22 cellular contexts compared by ENCODE assay signal in the genomic region with DNA sequence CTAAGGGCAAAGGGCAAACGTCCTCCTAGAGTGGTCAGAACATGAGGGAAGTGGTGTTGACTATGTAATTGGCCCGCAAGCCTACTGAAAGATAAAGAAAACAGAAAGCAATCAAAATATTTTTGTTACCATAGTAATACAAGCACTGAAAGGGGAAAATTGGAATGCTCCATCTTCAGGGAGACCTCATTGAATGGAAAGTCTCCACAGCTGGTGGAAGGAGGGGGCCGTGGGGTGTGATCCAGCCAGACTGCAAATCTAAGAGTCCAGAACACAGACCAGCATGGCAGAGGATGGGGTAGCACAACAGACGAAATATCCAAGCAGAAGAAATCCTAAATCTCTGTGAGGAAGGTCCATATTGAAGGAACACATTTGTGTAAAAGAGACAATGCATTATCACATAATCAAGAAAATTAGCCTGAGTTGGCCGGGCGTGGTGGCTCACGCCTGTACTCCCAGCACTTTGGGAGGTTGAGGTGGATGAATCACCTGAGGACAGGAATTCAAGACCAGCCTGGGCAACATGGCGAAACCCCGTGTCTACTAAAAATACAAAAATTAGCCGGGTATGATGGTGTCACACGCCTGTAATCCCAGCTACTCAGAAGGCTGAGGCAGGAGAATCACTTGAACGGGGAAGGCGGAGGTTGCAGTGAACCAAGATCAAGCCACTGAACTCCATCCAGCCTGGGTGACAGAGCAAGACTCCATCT.
"Had no signal": no experiment of that assay in that cellular context is flagged by ENCODE, and none has a peak within 500 bp of the region (broad histone marks: within the 10 kb centered on the region; RNA-seq: fewer than 3 reads in every experiment).

No MANE protein-coding gene starts in this region.

- H3K9ac ChIP-seq: KMS-11, SK-N-SH had no signal

- H3K9me3 ChIP-seq: SK-N-SH had no signal

- ATAC-seq: HepG2 had no signal

- H3K4me2 ChIP-seq: KMS-11, SK-N-SH had no signal

- DNase-seq: IMR-90, Kasumi-1, MV-4-11, NCI-H1048, NCI-H1105, NCI-H1417, NCI-H1436 treated with DMSO at 0.1 percent for 48 hours, NCI-H1694, NCI-H187 treated with DMSO at 0.1 percent for 48 hours, NCI-H2029 treated with DMSO at 0.1 percent for 48 hours, NCI-H2171 treated with DMSO at 0.1 percent for 48 hours, NCI-H345, NCI-H446 treated with DMSO at 0.1 percent for 48 hours, NCI-H510A treated with DMSO at 0.1 percent for 48 hours, NCI-H526, NCI-H774, RPMI8226, SHP77, SK-N-SH, SW 1271 had no signal

- H3K27ac ChIP-seq: KMS-11 had no signal
